10 cellular contexts compared by ENCODE assay signal in genomic region chr17:77124192-77124908, GRCh38. TPM values are rescaled to one million over a fixed set of nuclear protein-coding genes. Genes with fewer than 3 reads are reported as not detected.
DNase-seq lines count a peak whose midpoint lies in the region; ATAC-seq and TF ChIP-seq lines count a peak whose summit lies in the region.
"Had no signal": no experiment of that assay in that cellular context is flagged by ENCODE, and none has a peak within 500 bp of the region (broad histone marks: within the 10 kb centered on the region; RNA-seq: fewer than 3 reads in every experiment).

No MANE protein-coding gene starts in this region.

- H3K4me1 ChIP-seq in stomach (peaks cover 53 to 94% (median 76%) of the 10 kb centered on the region in 4 donors), endodermal cell (ENCODE audit: control insufficient read depth, insufficient read depth, low read length) (peaks cover 11% of the 10 kb centered on the region)

- TF ChIP-seq POLR2A in stomach (IDR thresholded peaks at IDR 0.05) = no peak

- TF ChIP-seq CTCF in HFFc6 (IDR thresholded peaks at IDR 0.05) = no peak
- TF ChIP-seq CTCF in brain microvascular endothelial cell (IDR thresholded peaks at IDR 0.05; ENCODE audit: low read depth, low read length, missing control alignments) = no peak
- no peak for TF ChIP-seq CTCF in stomach (IDR thresholded peaks at IDR 0.05)
- no peak for TF ChIP-seq CTCF in endodermal cell (conservative IDR thresholded peaks at IDR 0.05)

- in situ Hi-C loops in brain microvascular endothelial cell (cut with HindIII; ENCODE audit: low pct_ligation_motif_present, low sequenced_read_pairs) = no loop called here

- H3K4me1 Mint-ChIP-seq in HFFc6 (ENCODE audit: low read depth) = peaks cover 69% of the 10 kb centered on the region
- H3K4me1 Mint-ChIP-seq in endodermal cell = peaks cover 17% of the 10 kb centered on the region

- H3K9me3 ChIP-seq in stomach = no peaks in the 10 kb centered on the region
- H3K9me3 ChIP-seq in endodermal cell (ENCODE audit: control insufficient read depth, low read length) = no peaks in the 10 kb centered on the region

- H3K4me3 ChIP-seq in brain microvascular endothelial cell (ENCODE audit: low read depth, low read length) (no peak overlapping the region), stomach (no peak overlapping the region), endodermal cell (ENCODE audit: low read length) (no peak overlapping the region)

- DNase-seq in HFFc6 = peak; percentile 54
- DNase-seq in brain microvascular endothelial cell = peak; percentile 94
- DNase-seq in islet precursor cell = peak; percentile 85
- DNase-seq in stomach = peak; percentile 65
- no peak for DNase-seq in endodermal cell
- no peak for DNase-seq in retina
- DNase-seq: activated naive CD8-positive, alpha-beta T cell treated with anti-CD3 and anti-CD28 coated beads, Interleukin-2, amount 50 U/mL, for 24 hours; NCI-H1436 had no signal

- H3K4me3 Mint-ChIP-seq in HFFc6 (peak overlapping the region; percentile 66), endodermal cell (no peak overlapping the region)
- H3K4me3 Mint-ChIP-seq: activated naive CD8-positive, alpha-beta T cell treated with anti-CD3 and anti-CD28 coated beads, Interleukin-2, amount 50 U/mL, for 24 hours had no signal

- H3K27ac Mint-ChIP-seq in HFFc6 (peak overlapping the region; percentile 93), endodermal cell (no peak overlapping the region)

- H3K27me3 Mint-ChIP-seq in HFFc6 (ENCODE audit: insufficient read depth) (peaks cover 2% of the 10 kb centered on the region; the same call in 1 of the 2 replicates), endodermal cell (ENCODE audit: insufficient read depth) (peaks cover 4% of the 10 kb centered on the region)
- H3K27me3 Mint-ChIP-seq: activated naive CD8-positive, alpha-beta T cell treated with anti-CD3 and anti-CD28 coated beads, Interleukin-2, amount 50 U/mL, for 24 hours had no signal

- H3K36me3 Mint-ChIP-seq in HFFc6 (ENCODE audit: low read depth) (no peaks in the 10 kb centered on the region), endodermal cell (ENCODE audit: low read depth) (no peaks in the 10 kb centered on the region)

- ATAC-seq in GM21576 (IDR thresholded peaks at IDR 0.05; ENCODE audit: unreplicated experiment) = no peak
- no peak for ATAC-seq in HG03460 (IDR thresholded peaks at IDR 0.05; ENCODE audit: unreplicated experiment)
- ATAC-seq: activated naive CD8-positive, alpha-beta T cell treated with anti-CD3 and anti-CD28 coated beads, Interleukin-2, amount 50 U/mL, for 24 hours had no signal

- H3K9me3 Mint-ChIP-seq in HFFc6 = no peaks in the 10 kb centered on the region
- no peaks in the 10 kb centered on the region for H3K9me3 Mint-ChIP-seq in endodermal cell
- H3K9me3 Mint-ChIP-seq: activated naive CD8-positive, alpha-beta T cell treated with anti-CD3 and anti-CD28 coated beads, Interleukin-2, amount 50 U/mL, for 24 hours had no signal

- H3K36me3 ChIP-seq in brain microvascular endothelial cell (replicated peaks) = no peaks in the 10 kb centered on the region
- no peaks in the 10 kb centered on the region for H3K36me3 ChIP-seq in stomach
- H3K36me3 ChIP-seq in endodermal cell (ENCODE audit: control insufficient read depth, insufficient read depth, low read length) = no peaks in the 10 kb centered on the region

- H3K9ac ChIP-seq in endodermal cell (ENCODE audit: extremely low read depth, low read length, poor library complexity, severe bottlenecking) = no peak overlapping the region

- 26 to 41% (median 31%) methylated on average over 15 of the region's 15 CpGs for WGBS in stomach, 5 donors
- 85 to 91% methylated on average over 10 to 15 of the region's 15 CpGs for WGBS in endodermal cell (ENCODE audit: insufficient coverage in 1 of 2, insufficient read length in 1 of 2), 2 experiments

- no peaks in the 10 kb centered on the region for H3K27me3 ChIP-seq in brain microvascular endothelial cell (replicated peaks)
- H3K27me3 ChIP-seq in stomach = no peaks in the 10 kb centered on the region
- no peaks in the 10 kb centered on the region for H3K27me3 ChIP-seq in endodermal cell (ENCODE audit: control insufficient read depth, insufficient read depth, low read length, poor library complexity, severe bottlenecking)

- H3K27ac ChIP-seq in brain microvascular endothelial cell (peak overlapping the region; percentile 96), stomach (peak overlapping the region; percentile 75 to 82 (median 77)), endodermal cell (ENCODE audit: low read depth, low read length) (no peak overlapping the region)

- peak; percentile 36 for TF ChIP-seq EP300 in stomach (IDR thresholded peaks at IDR 0.05)

- intact Hi-C loops in stomach (cut with DNase I; ENCODE audit: low total_unique reads) = no loop called here

RNA-seq across cellular contexts. Expression of gene SEC14L1, which starts 16.4 kb away (rescaled TPM):
- 10 to 100 TPM; 63.0 to 91.4 (median 75.0) TPM for total RNA-seq in HFFc6 (2021; fragmentation: NEBNext Ultra II Directional; extraction: Animal tissue kit (Norgen Biotek cat#: 25700))
- total RNA-seq in stomach (100 to 1,000 TPM in 1 of 5 donors, 10 to 100 TPM in 3, 1 to 10 TPM in 1; 3.2 to 106 (median 60.1) TPM), endodermal cell (10 to 100 TPM; 77.0 to 87.4 TPM)
- polyA plus RNA-seq in stomach = 10 to 100 TPM; 17.0 to 39.5 (median 30.2) TPM
- 104 TPM for polyA plus RNA-seq in endodermal cell (2013, experiment 1 of 2)
- 90.5 TPM for polyA plus RNA-seq in endodermal cell (2013, experiment 2 of 2)

Comparison
In these comparisons a context has a peak if more than half of its experiments do, and no peak if none do; other contexts are left out.
1. DNase-seq: peak in HFFc6 (single experiment), brain microvascular endothelial cell (single experiment), islet precursor cell (single experiment) and stomach (single experiment); none in endodermal cell (single experiment) and retina (single experiment).